Comparison of ENCODE assay signal across 1 cellular context in the genomic region with DNA sequence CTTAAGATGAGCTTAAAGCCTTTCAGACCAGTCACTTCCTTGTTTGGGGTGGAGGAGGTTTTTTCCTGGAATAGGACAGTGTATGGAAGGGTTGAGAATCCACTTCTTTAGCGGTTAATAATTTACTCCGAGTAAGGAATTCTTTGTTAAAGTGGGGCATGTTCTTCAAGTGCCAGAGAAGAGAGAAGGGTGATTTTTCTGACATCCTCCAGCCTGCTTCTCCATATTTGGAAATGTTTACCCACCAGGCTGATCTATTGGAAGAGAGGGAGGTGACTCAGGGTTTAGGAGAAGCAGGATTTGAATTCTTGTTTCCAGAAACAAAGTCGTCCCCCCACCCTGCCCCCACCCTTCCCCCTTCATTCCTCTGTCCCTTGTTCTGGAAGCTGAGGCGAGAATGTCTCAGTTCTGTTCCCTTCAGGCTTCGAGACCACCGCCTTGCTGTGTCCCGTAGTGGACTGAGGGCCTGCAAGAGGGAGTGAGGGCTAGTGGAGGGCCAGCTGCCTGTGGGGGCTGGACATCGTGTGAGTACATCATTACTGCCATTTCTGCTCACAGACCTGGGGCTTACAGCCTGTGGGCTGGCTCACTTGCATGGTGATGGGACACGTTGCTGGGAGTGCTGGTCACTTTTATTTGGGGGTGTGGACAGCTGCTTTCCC.
TF ChIP-seq lines count a peak whose summit lies in the region.

No MANE protein-coding gene starts in this region.

TF ChIP-seq in IMR-90, 13 proteins besides CTCF, POLR2A, EP300 and RAD21 (continued from another document):
- TF ChIP-seq ELK1 (IDR thresholded peaks at IDR 0.05; ENCODE audit: borderline replicate concordance, low read depth, low read length) (no peak), RCOR1 (IDR thresholded peaks at IDR 0.05; ENCODE audit: insufficient replicate concordance, low read length) (no peak), NFE2L2 (IDR thresholded peaks at IDR 0.05; ENCODE audit: low read depth, low read length) (no peak), MAZ (IDR thresholded peaks at IDR 0.05; ENCODE audit: borderline replicate concordance, low read depth, low read length) (peak; percentile 36; the same call in 1 of the 2 replicates)
- TF ChIP-seq, protein P1, sequence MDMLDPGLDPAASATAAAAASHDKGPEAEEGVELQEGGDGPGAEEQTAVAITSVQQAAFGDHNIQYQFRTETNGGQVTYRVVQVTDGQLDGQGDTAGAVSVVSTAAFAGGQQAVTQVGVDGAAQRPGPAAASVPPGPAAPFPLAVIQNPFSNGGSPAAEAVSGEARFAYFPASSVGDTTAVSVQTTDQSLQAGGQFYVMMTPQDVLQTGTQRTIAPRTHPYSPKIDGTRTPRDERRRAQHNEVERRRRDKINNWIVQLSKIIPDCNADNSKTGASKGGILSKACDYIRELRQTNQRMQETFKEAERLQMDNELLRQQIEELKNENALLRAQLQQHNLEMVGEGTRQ (IDR thresholded peaks at IDR 0.05; ENCODE audit: low read depth, low read length), result no peak
